ENCODE assay signal across 8 cellular contexts in genomic region chr11:33857924-33858323, GRCh38. TPM values are rescaled to one million over a fixed set of nuclear protein-coding genes. Genes with fewer than 3 reads are reported as not detected.
A peak's percentile ranks its signal among the peaks of the same experiment; 100 is the strongest.
DNase-seq lines count a peak whose midpoint lies in the region; ATAC-seq, FAIRE-seq and TF ChIP-seq lines count a peak whose summit lies in the region.

No MANE protein-coding gene starts in this region.

- no peak overlapping the region for H3K9ac ChIP-seq in Karpas-422 (ENCODE audit: low read length)

- no peak overlapping the region for H3K4me3 ChIP-seq in AG09309 (ENCODE audit: control insufficient read depth, low read depth, low read length)
- H3K4me3 ChIP-seq in Karpas-422 (ENCODE audit: low read length): no peak overlapping the region
- no peak overlapping the region for H3K4me3 ChIP-seq in testis

- no peaks in the 10 kb centered on the region for H3K9me2 ChIP-seq in Karpas-422 (replicated peaks; ENCODE audit: insufficient read depth, low read length)

- H4K20me1 ChIP-seq in Karpas-422 (ENCODE audit: insufficient read depth, low read depth, low read length): no peaks in the 10 kb centered on the region

- FAIRE-seq in RCC 7860 (lab: Jason Lieb, UNC): no peak

- TF ChIP-seq POLR2A in testis (IDR thresholded peaks at IDR 0.05): no peak

- TF ChIP-seq CTCF in AG09309 (IDR thresholded peaks at IDR 0.05; ENCODE audit: control insufficient read depth, insufficient read depth, low read depth, low read length, missing control alignments) (peak; percentile 92), testis (IDR thresholded peaks at IDR 0.05) (peak; percentile 61 to 87 (median 84))

- no peaks in the 10 kb centered on the region for H3K79me2 ChIP-seq in Karpas-422 (ENCODE audit: low read length)

- H3K4me1 ChIP-seq in Karpas-422 (ENCODE audit: low read length) (no peaks in the 10 kb centered on the region), testis (no peaks in the 10 kb centered on the region)

- H3K27ac ChIP-seq in Karpas-422 (ENCODE audit: low read length) (no peak overlapping the region), testis (no peak overlapping the region)

- H3K36me3 ChIP-seq in Karpas-422 (ENCODE audit: insufficient read depth, low read length) (no peaks in the 10 kb centered on the region), testis (ENCODE audit: low read depth, missing control alignments) (no peaks in the 10 kb centered on the region)

- peak; percentile 5 for DNase-seq in AG09309 (ENCODE audit: low read depth)
- DNase-seq in Karpas-422: peak; percentile 94
- DNase-seq in RCC 7860 (ENCODE audit: low spot score): peak; percentile 7
- DNase-seq in activated T-helper 1 cell treated with Interleukin-2 at 50 U/mL for 16 hours (ENCODE audit: low read depth): peak; percentile 25
- peak; percentile 51 for DNase-seq in fibroblast of the conjunctiva (ENCODE audit: low read depth)
- DNase-seq in occipital lobe (lab: John Stamatoyannopoulos, UW): peak; percentile 19
- DNase-seq in testis: peak; percentile 83

- H3K4me2 ChIP-seq in Karpas-422 (ENCODE audit: low read depth, low read length, poor library complexity, severe bottlenecking): no peak overlapping the region

- WGBS in testis, 2 donors: 9 to 14% methylated on average over 11 of the region's 11 CpGs

- intact Hi-C loops in testis (cut with DNase I; ENCODE audit: low total_unique reads): loop anchor here (5.0 kb wide), 1 partner anchor 114 kb away; no protein-coding TSS in a partner anchor

- H3K27me3 ChIP-seq in Karpas-422 (ENCODE audit: low read length): no peaks in the 10 kb centered on the region
- H3K27me3 ChIP-seq in testis: no peaks in the 10 kb centered on the region

- peak; percentile 67 for ATAC-seq in GM19035 (IDR thresholded peaks at IDR 0.05; ENCODE audit: unreplicated experiment)

- no peak overlapping the region for H2AFZ ChIP-seq in Karpas-422 (ENCODE audit: low read length)

- H3K9me3 ChIP-seq in Karpas-422 (ENCODE audit: low read length) (no peaks in the 10 kb centered on the region), testis (no peaks in the 10 kb centered on the region)

RNA-seq across cellular contexts. Expression of gene LMO2, which starts 34.0 kb away (rescaled TPM):
- total RNA-seq in Karpas-422 (2014; rRNA removed; shearing (Covaris generic); ENCODE audit: low replicate concordance): 0.34 and 0.47 TPM in 2 replicates
- total RNA-seq in occipital lobe: 18.4 TPM
- 1 to 10 TPM; 6.5 to 8.1 TPM for total RNA-seq in testis
- polyA plus RNA-seq in testis (ENCODE audit: insufficient read depth, low read depth, low replicate concordance): 18.3 TPM

Comparison
In these comparisons a context has a peak if more than half of its experiments do, and no peak if none do; other contexts are left out.
1. DNase-seq: peak in every context shown above with its lines; median percentile 94 in Karpas-422; 83 in testis; 51 in fibroblast of the conjunctiva; 25 in activated T-helper 1 cell treated with Interleukin-2 at 50 U/mL for 16 hours; 19 in occipital lobe; 7 in RCC 7860; 5 in AG09309.